Comparison of ENCODE assay signal across 25 cellular contexts in the genomic region with DNA sequence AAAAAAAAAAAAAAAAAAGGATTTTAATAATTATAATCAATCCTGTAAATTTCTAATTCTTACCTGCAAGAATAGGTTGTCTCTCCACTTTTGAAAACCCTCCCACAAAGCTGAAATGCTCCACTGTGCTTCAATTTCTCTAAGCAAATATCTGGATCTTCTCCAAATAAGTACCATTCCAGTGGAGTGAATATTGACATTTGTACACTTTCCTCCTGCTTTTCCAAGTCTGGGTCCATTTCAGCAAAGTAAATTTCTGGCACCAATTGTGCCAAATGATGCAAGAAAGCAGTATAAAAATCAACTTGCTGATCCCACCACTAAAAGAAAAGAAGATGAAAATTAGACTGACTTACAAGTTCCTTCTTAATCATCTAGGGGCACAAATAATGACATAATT. TPM values are rescaled to one million over a fixed set of nuclear protein-coding genes. Genes with fewer than 3 reads are reported as not detected.
DNase-seq lines count a peak whose midpoint lies in the region; ATAC-seq, FAIRE-seq and TF ChIP-seq lines count a peak whose summit lies in the region.
"Had no signal": no experiment of that assay in that cellular context is flagged by ENCODE, and none has a peak within 500 bp of the region (broad histone marks: within the 10 kb centered on the region; RNA-seq: fewer than 3 reads in every experiment).

No MANE protein-coding gene starts in this region.

- H3K9me3 Mint-ChIP-seq in brain = no peaks in the 10 kb centered on the region
- H3K9me3 Mint-ChIP-seq: CD4-positive, alpha-beta memory T cell had no signal

- H3K36me3 Mint-ChIP-seq in brain = peaks cover 78% of the 10 kb centered on the region

- no peak overlapping the region for H4K8ac ChIP-seq in trophoblast cell (ENCODE audit: low read depth, low read length)

- peak overlapping the region; percentile 63 for H3K27ac ChIP-seq in ACC112 (ENCODE audit: low read depth, low read length)
- H3K27ac ChIP-seq in trophoblast cell (ENCODE audit: low read depth, low read length) = no peak overlapping the region
- H3K27ac ChIP-seq: PC-9 had no signal

- no peak overlapping the region for H3K4ac ChIP-seq in trophoblast cell (ENCODE audit: low read depth, low read length)

- no peak overlapping the region for H3K9ac ChIP-seq in trophoblast cell (ENCODE audit: low read length)

- FAIRE-seq in GM19239 (lab: Jason Lieb, UNC) = peak; percentile 31
- FAIRE-seq: H1, urothelium cell line had no signal

- H2BK12ac ChIP-seq in trophoblast cell (ENCODE audit: low read length) = no peak overlapping the region

- no peak overlapping the region for H3K4me2 ChIP-seq in trophoblast cell (ENCODE audit: low read length)
- H3K4me2 ChIP-seq: PC-9 had no signal

- H3K4me1 ChIP-seq in ACC112 (ENCODE audit: control insufficient read depth, insufficient read depth, low read length, unreplicated experiment) = peaks cover 20% of the 10 kb centered on the region
- no peaks in the 10 kb centered on the region for H3K4me1 ChIP-seq in trophoblast cell (ENCODE audit: control insufficient read depth in 1 of 2, insufficient read depth in 2 of 2, low read length in 2 of 2)

- DNase-seq in GM19239 (ENCODE audit: insufficient read length, low spot score) = no peak
- peak; percentile 31 for DNase-seq in fibroblast of the conjunctiva (ENCODE audit: low read depth)
- DNase-seq in NCI-H1694 (lab: John Stamatoyannopoulos, UW) = no peak
- no peak for DNase-seq in 8988T
- DNase-seq in trophoblast cell = no peak
- DNase-seq: activated CD4-positive, alpha-beta T cell treated with anti-CD3 and anti-CD28 coated beads for 48 hours; activated naive CD4-positive, alpha-beta T cell; CD4-positive, alpha-beta memory T cell; foreskin melanocyte; hypothalamus; islet precursor cell; KG1; MV-4-11; NCI-H187; nucleus accumbens; PC-9; SIG-M5; stimulated activated CD4-positive, alpha-beta T cell treated with anti-CD3 and anti-CD28 coated beads, Interleukin-12 subunit alpha, Interleukin-12 subunit beta, amount 100 ng/mL, for 4 hours; stimulated activated CD8-positive, alpha-beta memory T cell treated with anti-CD3 and anti-CD28 coated beads, Interleukin-4, amount 100 ng/mL, for 48 hours; T-helper 1 cell had no signal

- no peak overlapping the region for H2AFZ ChIP-seq in ACC112 (ENCODE audit: low read length, unreplicated experiment)
- no peak overlapping the region for H2AFZ ChIP-seq in trophoblast cell (ENCODE audit: insufficient read depth, low read length, poor library complexity)
- H2AFZ ChIP-seq: PC-9 had no signal

- no peak overlapping the region for H3K4me3 ChIP-seq in ACC112 (ENCODE audit: low read depth, low read length)
- H3K4me3 ChIP-seq in trophoblast cell (ENCODE audit: low read depth, low read length) = no peak overlapping the region
- H3K4me3 ChIP-seq: PC-9 had no signal

- H3K4me1 Mint-ChIP-seq in brain = peaks cover 22% of the 10 kb centered on the region

- H2BK120ac ChIP-seq in trophoblast cell (ENCODE audit: insufficient read depth, low read length, poor library complexity) = no peak overlapping the region

- no peak for ATAC-seq in HG03135 (IDR thresholded peaks at IDR 0.05; ENCODE audit: unreplicated experiment)

- no peak overlapping the region for H4K91ac ChIP-seq in trophoblast cell (ENCODE audit: low read depth, low read length)

- H3K27me3 Mint-ChIP-seq in brain = no peaks in the 10 kb centered on the region
- H3K27me3 Mint-ChIP-seq: CD4-positive, alpha-beta memory T cell had no signal

- H3K18ac ChIP-seq in trophoblast cell (ENCODE audit: low read length) = no peak overlapping the region

- peak overlapping the region in 1 of 5 experiments; percentile 36 for H3K4me3 Mint-ChIP-seq in brain
- H3K4me3 Mint-ChIP-seq: CD4-positive, alpha-beta memory T cell had no signal

- H2BK5ac ChIP-seq in trophoblast cell (ENCODE audit: low read depth, low read length, poor library complexity) = no peak overlapping the region

- H4K12ac ChIP-seq in trophoblast cell (ENCODE audit: low read depth, low read length) = no peak overlapping the region

- H3K79me2 ChIP-seq in ACC112 (ENCODE audit: control insufficient read depth, insufficient read depth, low read length, unreplicated experiment) = peaks cover 28% of the 10 kb centered on the region
- no peaks in the 10 kb centered on the region for H3K79me2 ChIP-seq in trophoblast cell (ENCODE audit: control insufficient read depth, insufficient read depth, low read length, poor library complexity)

- H3K14ac ChIP-seq in trophoblast cell (ENCODE audit: low read length) = no peak overlapping the region

- no peaks in the 10 kb centered on the region for H3K79me1 ChIP-seq in trophoblast cell (ENCODE audit: low read length)

- H3K36me3 ChIP-seq in ACC112 (ENCODE audit: insufficient read depth, low read length) (0 out of 2 replicates have a peak, but pooled peaks cover 12% of the 10 kb centered on the region), trophoblast cell (ENCODE audit: control insufficient read depth in 1 of 2, insufficient read depth in 2 of 2, low read length in 2 of 2) (peaks cover 10 to 17% of the 10 kb centered on the region in 2 experiments)

- H3K27me3 ChIP-seq in ACC112 (ENCODE audit: insufficient read depth, low read length) (no peaks in the 10 kb centered on the region), trophoblast cell (ENCODE audit: insufficient read depth, low read length) (no peaks in the 10 kb centered on the region)

- peak overlapping the region in 3 of 5 experiments; percentile 67 to 91 (median 81) for H3K27ac Mint-ChIP-seq in brain

- no peak overlapping the region for H2AK5ac ChIP-seq in trophoblast cell (ENCODE audit: low read length)

- no peaks in the 10 kb centered on the region for H3K9me3 ChIP-seq in trophoblast cell (ENCODE audit: insufficient read depth, low read depth, low read length)

- H3K23ac ChIP-seq in trophoblast cell (ENCODE audit: low read length) = no peak overlapping the region

- TF ChIP-seq CTCF in brain (conservative IDR thresholded peaks at IDR 0.05) = no peak

RNA-seq across cellular contexts. Expression of a gene that starts 19.9 kb away (rescaled TPM):
- 3.3 TPM for polyA plus RNA-seq in brain (ENCODE audit: insufficient read depth, low read depth, low replicate concordance)
- polyA plus RNA-seq in trophoblast cell (2013) = 14.0 and 14.4 TPM in 2 replicates

RNA-seq across cellular contexts. Expression of a gene that starts 47.5 kb away (rescaled TPM):
- 7.6 TPM for polyA plus RNA-seq in brain (ENCODE audit: insufficient read depth, low read depth, low replicate concordance)
- 27.8 and 29.5 TPM in 2 replicates for polyA plus RNA-seq in trophoblast cell (2013)
